Comparison of ENCODE assay signal across 10 cellular contexts in genomic region chr6:36627801-36628246, GRCh38. TPM values are rescaled to one million over a fixed set of nuclear protein-coding genes. Genes with fewer than 3 reads are reported as not detected.
DNase-seq lines count a peak whose midpoint lies in the region; ATAC-seq and TF ChIP-seq lines count a peak whose summit lies in the region.
"Had no signal": no experiment of that assay in that cellular context is flagged by ENCODE, and none has a peak within 500 bp of the region (broad histone marks: within the 10 kb centered on the region; RNA-seq: fewer than 3 reads in every experiment).

No MANE protein-coding gene starts in this region.

- TF ChIP-seq POLR2A in upper lobe of left lung (IDR thresholded peaks at IDR 0.05) = no peak

- no peaks in the 10 kb centered on the region for H3K9me3 Mint-ChIP-seq in activated CD4-positive, alpha-beta T cell treated with anti-CD3 and anti-CD28 coated beads, Interleukin-2, amount 10 ng/mL, durations not matched to agents 24 days and 14 days
- H3K9me3 Mint-ChIP-seq in H9 = no peaks in the 10 kb centered on the region
- H3K9me3 Mint-ChIP-seq: activated naive CD4-positive, alpha-beta T cell treated with anti-CD3 and anti-CD28 coated beads for 36 hours had no signal

- H3K56ac ChIP-seq in H9 (ENCODE audit: insufficient read length, low read depth, low read length) = no peak overlapping the region

- H2AK5ac ChIP-seq in H9 (ENCODE audit: insufficient read length, low read length) = no peak overlapping the region

- H3K23me2 ChIP-seq in H9 (ENCODE audit: insufficient read length, low read depth, low read length, poor library complexity, severe bottlenecking) = no peaks in the 10 kb centered on the region

- DNase-seq in activated CD4-positive, alpha-beta T cell treated with anti-CD3 and anti-CD28 coated beads, Interleukin-2, amount 10 ng/mL, durations not matched to agents 24 days and 14 days = no peak
- no peak for DNase-seq in activated CD4-positive, alpha-beta T cell treated with anti-CD3 and anti-CD28 coated beads, Interleukin-2, amount 50 U/mL, for 4 hours
- DNase-seq in coronary artery (ENCODE audit: low spot score) (peak; percentile 85), medulla oblongata (ENCODE audit: extremely low spot score) (peak; percentile 51), upper lobe of left lung (peak in 1 of 2 donors; percentile 71), iPS-NIHi11 (ENCODE audit: low spot score) (no peak), H9 (no peak)
- DNase-seq: activated naive CD4-positive, alpha-beta T cell treated with anti-CD3 and anti-CD28 coated beads for 36 hours; stimulated activated naive CD4-positive, alpha-beta T cell had no signal

- no peak overlapping the region for H3K23ac ChIP-seq in H9 (ENCODE audit: insufficient read length, low read depth, low read length)

- H3K4me2 ChIP-seq in H9 (ENCODE audit: insufficient read depth, insufficient read length, low read length) = no peak overlapping the region

- no peak overlapping the region for H2BK5ac ChIP-seq in H9 (ENCODE audit: insufficient read length, low read length)

- no peaks in the 10 kb centered on the region for H3K36me3 Mint-ChIP-seq in activated CD4-positive, alpha-beta T cell treated with anti-CD3 and anti-CD28 coated beads, Interleukin-2, amount 10 ng/mL, durations not matched to agents 24 days and 14 days (ENCODE audit: low read depth)
- H3K36me3 Mint-ChIP-seq in H9 (ENCODE audit: insufficient read depth in 1 of 3, low read depth in 3 of 3) = no peaks in the 10 kb centered on the region

- peaks cover 25% of the 10 kb centered on the region for H3K4me1 Mint-ChIP-seq in activated CD4-positive, alpha-beta T cell treated with anti-CD3 and anti-CD28 coated beads, Interleukin-2, amount 10 ng/mL, durations not matched to agents 24 days and 14 days
- peaks cover 2 to 6% of the 10 kb centered on the region in 2 experiments for H3K4me1 Mint-ChIP-seq in H9

- peaks cover 36 to 49% (median 42%) of the 10 kb centered on the region in 4 donors for H3K4me1 ChIP-seq in upper lobe of left lung
- H3K4me1 ChIP-seq in H9 (ENCODE audit: insufficient read depth, low read length) = no peaks in the 10 kb centered on the region

- no peak overlapping the region for H4K91ac ChIP-seq in H9 (ENCODE audit: insufficient read length, low read depth, low read length)

- peak overlapping the region; percentile 39 for H3K27ac Mint-ChIP-seq in activated CD4-positive, alpha-beta T cell treated with anti-CD3 and anti-CD28 coated beads, Interleukin-2, amount 10 ng/mL, durations not matched to agents 24 days and 14 days
- H3K27ac Mint-ChIP-seq in H9 = 0 out of 7 replicates have a peak overlapping the region, but pooled peaks of 1 of the 3 experiments have one; percentile 44
- H3K27ac Mint-ChIP-seq: activated naive CD4-positive, alpha-beta T cell treated with anti-CD3 and anti-CD28 coated beads for 36 hours had no signal

- 23 to 34% methylated on average over 4 of the region's 4 CpGs for WGBS in upper lobe of left lung, 2 donors
- WGBS in H9 (ENCODE audit: extremely low coverage, insufficient read length, low lambda C conversion rate) = no CpG with 5 or more reads among the region's 4 CpGs

- H4K8ac ChIP-seq in H9 (replicated peaks; ENCODE audit: insufficient read length, low read depth, low read length) = no peak overlapping the region

- no peak overlapping the region for H2BK120ac ChIP-seq in H9 (ENCODE audit: low read depth, low read length, poor library complexity, severe bottlenecking)

- H3K4me3 Mint-ChIP-seq in activated CD4-positive, alpha-beta T cell treated with anti-CD3 and anti-CD28 coated beads, Interleukin-2, amount 10 ng/mL, durations not matched to agents 24 days and 14 days = no peak overlapping the region
- no peak overlapping the region for H3K4me3 Mint-ChIP-seq in H9
- H3K4me3 Mint-ChIP-seq: activated naive CD4-positive, alpha-beta T cell treated with anti-CD3 and anti-CD28 coated beads for 36 hours had no signal

- H4K5ac ChIP-seq in H9 (ENCODE audit: insufficient read length, low read depth, low read length) = no peak overlapping the region

- no peak overlapping the region for H3K9ac ChIP-seq in H9 (ENCODE audit: extremely low read depth, insufficient read length, low read length)

- H2BK20ac ChIP-seq in H9 (ENCODE audit: low read depth, low read length, poor library complexity, severe bottlenecking) = no peak overlapping the region

- intact Hi-C loops in activated CD4-positive, alpha-beta T cell treated with anti-CD3 and anti-CD28 coated beads, Interleukin-2, amount 10 ng/mL, durations not matched to agents 24 days and 14 days (cut with micrococcal nuclease) = no loop called here

- no peak overlapping the region for H3K14ac ChIP-seq in H9 (ENCODE audit: insufficient read depth, low read length)

- H3K4me3 ChIP-seq in coronary artery (no peak overlapping the region), upper lobe of left lung (no peak overlapping the region)

- H3K27ac ChIP-seq in coronary artery (peak overlapping the region; percentile 71 to 90), upper lobe of left lung (peak overlapping the region; percentile 36 to 80 (median 69)), H9 (ENCODE audit: insufficient read length, low read depth, low read length) (no peak overlapping the region)

- H3T11ph ChIP-seq in H9 (ENCODE audit: low read length) = no peak overlapping the region

- no peak overlapping the region for H2BK12ac ChIP-seq in H9 (ENCODE audit: insufficient read length, low read depth, low read length)

- TF ChIP-seq CTCF in coronary artery (IDR thresholded peaks at IDR 0.05) (no peak), upper lobe of left lung (IDR thresholded peaks at IDR 0.05) (no peak), H9 (conservative IDR thresholded peaks at IDR 0.05) (no peak)

- no peak overlapping the region for H3K18ac ChIP-seq in H9 (ENCODE audit: insufficient read length, low read depth, low read length)

- H2AFZ ChIP-seq in H9 (ENCODE audit: low read length) = no peak overlapping the region

- ATAC-seq in upper lobe of left lung (ENCODE audit: low FRiP score in 2 of 2) (peak; percentile 56 to 82), GM19035 (IDR thresholded peaks at IDR 0.05; ENCODE audit: unreplicated experiment) (no peak)

- no peaks in the 10 kb centered on the region for H3K27me3 ChIP-seq in upper lobe of left lung
- H3K27me3 ChIP-seq in H9 (ENCODE audit: insufficient read depth, low read length) = no peaks in the 10 kb centered on the region

- H2BK15ac ChIP-seq in H9 (ENCODE audit: low read depth, low read length) = no peak overlapping the region

- H3K79me2 ChIP-seq in H9 (ENCODE audit: insufficient read depth, low read length) = no peaks in the 10 kb centered on the region

- peak in 1 of 4 donors; percentile 52 for TF ChIP-seq EP300 in upper lobe of left lung (IDR thresholded peaks at IDR 0.05)

- no peak overlapping the region for H3K4ac ChIP-seq in H9 (ENCODE audit: low read depth, low read length)

- H3K27me3 Mint-ChIP-seq in activated CD4-positive, alpha-beta T cell treated with anti-CD3 and anti-CD28 coated beads, Interleukin-2, amount 10 ng/mL, durations not matched to agents 24 days and 14 days = no peaks in the 10 kb centered on the region
- peaks cover 7% of the 10 kb centered on the region for H3K27me3 Mint-ChIP-seq in H9 (ENCODE audit: low read depth)

- no peaks in the 10 kb centered on the region for H3K79me1 ChIP-seq in H9 (ENCODE audit: insufficient read depth, low read depth, low read length, poor library complexity, severe bottlenecking)

- H3K36me3 ChIP-seq in upper lobe of left lung = no peaks in the 10 kb centered on the region

- no peaks in the 10 kb centered on the region for H4K20me1 ChIP-seq in H9 (ENCODE audit: control insufficient read depth, insufficient read depth, insufficient read length)

- H3K9me3 ChIP-seq in upper lobe of left lung (no peaks in the 10 kb centered on the region), H9 (ENCODE audit: control insufficient read depth, low read depth, low read length) (no peaks in the 10 kb centered on the region)

RNA-seq across cellular contexts. Expression of gene SRSF3, which starts 33.7 kb away (rescaled TPM):
- total RNA-seq in activated CD4-positive, alpha-beta T cell treated with anti-CD3 and anti-CD28 coated beads, Interleukin-2, amount 10 ng/mL, durations not matched to agents 24 days and 14 days = 532 and 572 TPM in 2 replicates
- 100 to 1,000 TPM in 5 of 6 donors, 10 to 100 TPM in 1; 61.5 to 220 (median 167) TPM for total RNA-seq in upper lobe of left lung
- 954 and 960 TPM in 2 replicates for total RNA-seq in H9 (2021)

RNA-seq across cellular contexts. Expression of gene CDKN1A, which starts 50.7 kb away (rescaled TPM):
- 77.8 and 82.7 TPM in 2 replicates for total RNA-seq in activated CD4-positive, alpha-beta T cell treated with anti-CD3 and anti-CD28 coated beads, Interleukin-2, amount 10 ng/mL, durations not matched to agents 24 days and 14 days
- 100 to 1,000 TPM in 4 of 6 donors, 10 to 100 TPM in 2; 61.8 to 186 (median 127) TPM for total RNA-seq in upper lobe of left lung
- 17.4 and 19.1 TPM in 2 replicates for total RNA-seq in H9 (2021)

Comparison
In these comparisons a context has a peak if more than half of its experiments do, and no peak if none do; other contexts are left out.
1. DNase-seq: peak in coronary artery (single experiment) and medulla oblongata (single experiment); none in activated CD4-positive, alpha-beta T cell treated with anti-CD3 and anti-CD28 coated beads, Interleukin-2, amount 10 ng/mL, durations not matched to agents 24 days and 14 days (single experiment), activated CD4-positive, alpha-beta T cell treated with anti-CD3 and anti-CD28 coated beads, Interleukin-2, amount 50 U/mL, for 4 hours (0 of 2), iPS-NIHi11 (single experiment) and H9 (single experiment).